20 cellular contexts compared by ENCODE assay signal in genomic region chrX:74520291-74520690, GRCh38.
A peak's percentile ranks its signal among the peaks of the same experiment; 100 is the strongest.
DNase-seq lines count a peak whose midpoint lies in the region; ATAC-seq, FAIRE-seq and TF ChIP-seq lines count a peak whose summit lies in the region.
"Had no signal": no experiment of that assay in that cellular context is flagged by ENCODE, and none has a peak within 500 bp of the region (broad histone marks: within the 10 kb centered on the region; RNA-seq: fewer than 3 reads in every experiment).

No MANE protein-coding gene starts in this region.

- H3K27me3 Mint-ChIP-seq in astrocyte (ENCODE audit: low read depth, unreplicated experiment) (no peaks in the 10 kb centered on the region), nephron (ENCODE audit: low read depth) (no peaks in the 10 kb centered on the region)
- H3K27me3 Mint-ChIP-seq in stimulated activated naive B cell treated with anti-CD40 and anti-IgM and Interleukin-4, amounts not matched to agents 10 μg/mL and 1 μg/mL and 100 μg/mL, for 72 hours = no peaks in the 10 kb centered on the region
- H3K27me3 Mint-ChIP-seq: CD4-positive, CD25-positive, alpha-beta regulatory T cell; CD8-positive, alpha-beta memory T cell had no signal

- H3K27ac ChIP-seq in right cardiac atrium (ENCODE audit: low read length) (no peak overlapping the region), astrocyte (ENCODE audit: low read depth, low read length) (no peak overlapping the region), subcutaneous abdominal adipose tissue (ENCODE audit: low read depth, low read length) (peak overlapping the region; percentile 22)

- no peak overlapping the region for H3K4me2 ChIP-seq in astrocyte (ENCODE audit: low read length)

- no peak overlapping the region for H2AFZ ChIP-seq in astrocyte (ENCODE audit: low read depth, low read length)

- H3K9ac ChIP-seq in astrocyte (ENCODE audit: low read length) (no peak overlapping the region), subcutaneous abdominal adipose tissue (ENCODE audit: low read length in 5 of 5) (no peak overlapping the region)

- H4K20me1 ChIP-seq in astrocyte (ENCODE audit: insufficient read depth, low read length) = no peaks in the 10 kb centered on the region

- no peak for DNase-seq in left ventricle myocardium superior
- DNase-seq in right cardiac atrium = no peak
- DNase-seq in astrocyte (ENCODE audit: low read depth) = no peak
- DNase-seq in stimulated activated naive B cell treated with anti-CD40 and anti-IgM and Interleukin-4, amounts not matched to agents 10 μg/mL and 1 μg/mL and 100 μg/mL, for 72 hours = no peak
- DNase-seq: 8988T; BE2C; C1 segment of cervical spinal cord; CD4-positive, CD25-positive, alpha-beta regulatory T cell; CD8-positive, alpha-beta memory T cell; COR-L47; GOT3; H7; HFFc6 had no signal

- no peaks in the 10 kb centered on the region for H3K9me3 ChIP-seq in right cardiac atrium (ENCODE audit: control insufficient read depth, low read length)
- H3K9me3 ChIP-seq in astrocyte (ENCODE audit: insufficient read depth, low read depth, low read length) = no peaks in the 10 kb centered on the region
- peaks cover 0 to 2% (median 0%) of the 10 kb centered on the region in 5 donors for H3K9me3 ChIP-seq in subcutaneous abdominal adipose tissue (ENCODE audit: control insufficient read depth in 5 of 5, low read length in 5 of 5)
- H3K9me3 ChIP-seq: BE2C had no signal

- no peaks in the 10 kb centered on the region for H3K27me3 ChIP-seq in right cardiac atrium (ENCODE audit: control insufficient read depth, insufficient read depth)
- H3K27me3 ChIP-seq in astrocyte (ENCODE audit: insufficient read depth, low read length) = no peaks in the 10 kb centered on the region
- peaks cover 0 to 6% (median 4%) of the 10 kb centered on the region in 5 donors for H3K27me3 ChIP-seq in subcutaneous abdominal adipose tissue (ENCODE audit: control insufficient read depth in 5 of 5, insufficient read depth in 4 of 5, low read length in 5 of 5)
- H3K27me3 ChIP-seq: BE2C had no signal

- H3K79me2 ChIP-seq in astrocyte (ENCODE audit: insufficient read depth, low read length) = no peaks in the 10 kb centered on the region

- H3K4me3 ChIP-seq in right cardiac atrium (ENCODE audit: low read length) (no peak overlapping the region), astrocyte (ENCODE audit: insufficient read depth, low read depth, low read length) (no peak overlapping the region), subcutaneous abdominal adipose tissue (ENCODE audit: low read depth in 1 of 5, low read length in 5 of 5) (no peak overlapping the region)

- FAIRE-seq in astrocyte (lab: Jason Lieb, UNC) = peak; percentile 87
- FAIRE-seq: G401.6, GM12891 had no signal

- no peak for TF ChIP-seq CTCF in astrocyte (IDR thresholded peaks at IDR 0.05; ENCODE audit: insufficient read depth, low read depth, low read length)
- TF ChIP-seq CTCF in nephron (IDR thresholded peaks at IDR 0.05; ENCODE audit: unreplicated experiment in 3 of 3) = no peak

- H3K4me1 ChIP-seq in right cardiac atrium (ENCODE audit: control insufficient read depth, insufficient read depth, low read length) (no peaks in the 10 kb centered on the region), astrocyte (ENCODE audit: insufficient read depth, low read length) (no peaks in the 10 kb centered on the region), subcutaneous abdominal adipose tissue (ENCODE audit: control insufficient read depth in 5 of 5, insufficient read depth in 5 of 5, low read length in 5 of 5) (peaks cover 0 to 15% (median 7%) of the 10 kb centered on the region in 5 donors)
- H3K4me1 ChIP-seq: BE2C had no signal

- WGBS in right cardiac atrium = 61% methylated on average over 3 of the region's 3 CpGs

- H3K9me3 Mint-ChIP-seq in astrocyte (ENCODE audit: unreplicated experiment) (peaks cover 1% of the 10 kb centered on the region), nephron (peaks cover 15% of the 10 kb centered on the region)
- H3K9me3 Mint-ChIP-seq in stimulated activated naive B cell treated with anti-CD40 and anti-IgM and Interleukin-4, amounts not matched to agents 10 μg/mL and 1 μg/mL and 100 μg/mL, for 72 hours = peaks cover 3 to 8% of the 10 kb centered on the region in 2 donors
- H3K9me3 Mint-ChIP-seq: HFFc6 had no signal

- no peak overlapping the region for H3K4me3 Mint-ChIP-seq in astrocyte (ENCODE audit: unreplicated experiment)
- no peak overlapping the region for H3K4me3 Mint-ChIP-seq in nephron
- H3K4me3 Mint-ChIP-seq in stimulated activated naive B cell treated with anti-CD40 and anti-IgM and Interleukin-4, amounts not matched to agents 10 μg/mL and 1 μg/mL and 100 μg/mL, for 72 hours = no peak overlapping the region
- H3K4me3 Mint-ChIP-seq: CD4-positive, CD25-positive, alpha-beta regulatory T cell; CD8-positive, alpha-beta memory T cell; HFFc6 had no signal

- ATAC-seq in left ventricle myocardium superior = peak; percentile 8
- no peak for ATAC-seq in right cardiac atrium
- no peak for ATAC-seq in stimulated activated naive B cell treated with anti-CD40 and anti-IgM and Interleukin-4, amounts not matched to agents 10 μg/mL and 1 μg/mL and 100 μg/mL, for 72 hours (replicated peaks)
- no peak for ATAC-seq in HG02623 (IDR thresholded peaks at IDR 0.05; ENCODE audit: unreplicated experiment)
- no peak for ATAC-seq in GM18519 (IDR thresholded peaks at IDR 0.05; ENCODE audit: low FRiP score, unreplicated experiment)
- ATAC-seq: HCT116 had no signal

- H3K27ac Mint-ChIP-seq in astrocyte (ENCODE audit: unreplicated experiment) (no peak overlapping the region), nephron (peak overlapping the region; percentile 54 to 82 (median 68))
- no peak overlapping the region for H3K27ac Mint-ChIP-seq in stimulated activated naive B cell treated with anti-CD40 and anti-IgM and Interleukin-4, amounts not matched to agents 10 μg/mL and 1 μg/mL and 100 μg/mL, for 72 hours
- H3K27ac Mint-ChIP-seq: CD4-positive, CD25-positive, alpha-beta regulatory T cell; CD8-positive, alpha-beta memory T cell; HFFc6 had no signal

- H3K36me3 ChIP-seq in astrocyte (ENCODE audit: insufficient read depth, low read length) = no peaks in the 10 kb centered on the region
- H3K36me3 ChIP-seq in subcutaneous abdominal adipose tissue (ENCODE audit: control insufficient read depth in 5 of 5, insufficient read depth in 5 of 5, low read length in 5 of 5) = no peaks in the 10 kb centered on the region
- H3K36me3 ChIP-seq: BE2C had no signal

- peaks cover 2% of the 10 kb centered on the region for H3K36me3 Mint-ChIP-seq in astrocyte (ENCODE audit: low read depth, unreplicated experiment)
- H3K36me3 Mint-ChIP-seq in nephron (ENCODE audit: low read depth) = peaks cover 30% of the 10 kb centered on the region
- no peaks in the 10 kb centered on the region for H3K36me3 Mint-ChIP-seq in stimulated activated naive B cell treated with anti-CD40 and anti-IgM and Interleukin-4, amounts not matched to agents 10 μg/mL and 1 μg/mL and 100 μg/mL, for 72 hours
- H3K36me3 Mint-ChIP-seq: CD4-positive, CD25-positive, alpha-beta regulatory T cell; CD8-positive, alpha-beta memory T cell had no signal

- H3K4me1 Mint-ChIP-seq in astrocyte (ENCODE audit: low read depth, unreplicated experiment) (no peaks in the 10 kb centered on the region), nephron (peaks cover 37% of the 10 kb centered on the region)
- no peaks in the 10 kb centered on the region for H3K4me1 Mint-ChIP-seq in stimulated activated naive B cell treated with anti-CD40 and anti-IgM and Interleukin-4, amounts not matched to agents 10 μg/mL and 1 μg/mL and 100 μg/mL, for 72 hours
- H3K4me1 Mint-ChIP-seq: CD4-positive, CD25-positive, alpha-beta regulatory T cell; CD8-positive, alpha-beta memory T cell had no signal

- intact Hi-C loops in left ventricle myocardium superior (cut with micrococcal nuclease) = loop anchor here (10.0 kb wide), 1 partner anchor 135 kb away; no protein-coding TSS in a partner anchor
- intact Hi-C loops in right cardiac atrium (cut with DNase I) = no loop called here

Comparison
In these comparisons a context has a peak if more than half of its experiments do, and no peak if none do; other contexts are left out.
1. H3K27ac Mint-ChIP-seq: peak in nephron (3 of 3); none in astrocyte (single experiment) and stimulated activated naive B cell treated with anti-CD40 and anti-IgM and Interleukin-4, amounts not matched to agents 10 μg/mL and 1 μg/mL and 100 μg/mL, for 72 hours (single experiment).